Comparison of ENCODE assay signal across 8 cellular contexts in genomic region chr14:36553650-36554260, GRCh38. TPM values are rescaled to one million over a fixed set of nuclear protein-coding genes. Genes with fewer than 3 reads are reported as not detected.
DNase-seq lines count a peak whose midpoint lies in the region; ATAC-seq and TF ChIP-seq lines count a peak whose summit lies in the region.

No MANE protein-coding gene starts in this region.

- H3K4me3 ChIP-seq in fibroblast of lung (replicated peaks in 1 of 4; ENCODE audit: control extremely low read depth in 1 of 4, insufficient read depth in 1 of 4, low read depth in 3 of 4, low read length in 4 of 4) = no peak overlapping the region

- DNase-seq in MV-4-11 (lab: John Stamatoyannopoulos, UW) = peak; percentile 49
- peak; percentile 74 for DNase-seq in SHP77 (lab: John Stamatoyannopoulos, UW)
- peak; percentile 42 to 60 for DNase-seq in fibroblast of lung (ENCODE audit: low read depth in 2 of 2)
- DNase-seq in putamen (ENCODE audit: low spot score) = peak; percentile 10

- no peak overlapping the region for H3K9ac ChIP-seq in fibroblast of lung (ENCODE audit: insufficient read depth, low read length)

- no peaks in the 10 kb centered on the region for H3K36me3 ChIP-seq in fibroblast of lung (ENCODE audit: control insufficient read depth, insufficient read depth, low read length)

- no peaks in the 10 kb centered on the region for H4K20me1 ChIP-seq in fibroblast of lung (ENCODE audit: control insufficient read depth, extremely low read depth, insufficient read depth, low read length)

- no peaks in the 10 kb centered on the region for H3K27me3 ChIP-seq in fibroblast of lung (ENCODE audit: control insufficient read depth, insufficient read depth, low read length)

- no peak overlapping the region for H3K27ac ChIP-seq in C4-2B
- H3K27ac ChIP-seq in fibroblast of lung (ENCODE audit: insufficient read depth, low read length) = no peak overlapping the region

- H3K9me3 ChIP-seq in fibroblast of lung (ENCODE audit: control insufficient read depth, insufficient read depth, low read depth, low read length) = no peaks in the 10 kb centered on the region

- no peak overlapping the region for H3K4me2 ChIP-seq in fibroblast of lung (ENCODE audit: extremely low read depth, insufficient read depth, low read length)

- TF ChIP-seq CTCF in C4-2B (conservative IDR thresholded peaks at IDR 0.05) = peak; percentile 89
- peak; percentile 72 to 74 for TF ChIP-seq CTCF in fibroblast of lung (conservative IDR thresholded peaks at IDR 0.05 in 1 of 2, IDR thresholded peaks at IDR 0.05 in 1 of 2; ENCODE audit: low read depth in 1 of 2, low read length in 2 of 2)

- H3K4me1 ChIP-seq in fibroblast of lung (ENCODE audit: control insufficient read depth, extremely low read depth, insufficient read depth, low read length) = no peaks in the 10 kb centered on the region

- H2AFZ ChIP-seq in fibroblast of lung (ENCODE audit: low read length) = no peak overlapping the region

- ATAC-seq in GM18868 (IDR thresholded peaks at IDR 0.05; ENCODE audit: unreplicated experiment) (peak; percentile 82), HG02571 (IDR thresholded peaks at IDR 0.05; ENCODE audit: unreplicated experiment) (no peak)
- no peak for ATAC-seq in activated CD4-positive, CD25-positive, alpha-beta regulatory T cell treated with anti-CD3 and anti-CD28 coated beads, Interleukin-2, amount 50 U/mL, for 24 hours

- H3K79me2 ChIP-seq in fibroblast of lung (ENCODE audit: control insufficient read depth, insufficient read depth, low read length) = no peaks in the 10 kb centered on the region

RNA-seq across cellular contexts. Expression of gene NKX2-8, which starts 28.7 kb away (rescaled TPM):
- total RNA-seq in fibroblast of lung = not detected in 2 replicates
- not detected in 2 replicates for polyA plus RNA-seq in fibroblast of lung
- polyA plus RNA-seq in fibroblast of lung (2012) = not detected in 2 replicates
- polyA minus RNA-seq in fibroblast of lung (ENCODE audit: low replicate concordance) = not detected in 2 replicates

RNA-seq across cellular contexts. Expression of gene NKX2-1, which starts 33.7 kb away (rescaled TPM):
- total RNA-seq in fibroblast of lung = not detected in 2 replicates
- not detected in 2 replicates for polyA plus RNA-seq in fibroblast of lung
- polyA plus RNA-seq in fibroblast of lung (2012) = not detected in 2 replicates
- polyA minus RNA-seq in fibroblast of lung (ENCODE audit: low replicate concordance) = not detected in 2 replicates

Comparison
In these comparisons a context has a peak if more than half of its experiments do, and no peak if none do; other contexts are left out.
1. DNase-seq: peak in every context shown above with its lines; median percentile 74 in SHP77; 51 in fibroblast of lung; 49 in MV-4-11; 10 in putamen.